ENCODE assay signal across 19 cellular contexts in genomic region chr11:80320226-80320625, GRCh38.
"Had no signal": no experiment of that assay in that cellular context is flagged by ENCODE, and none has a peak within 500 bp of the region (broad histone marks: within the 10 kb centered on the region; RNA-seq: fewer than 3 reads in every experiment).

No MANE protein-coding gene starts in this region.

- H3K4me3 Mint-ChIP-seq: activated CD8-positive, alpha-beta T cell treated with anti-CD3 and anti-CD28 coated beads for 36 hours; activated naive CD8-positive, alpha-beta T cell; brain; central memory CD8-positive, alpha-beta T cell; nephron had no signal

- H3K27ac Mint-ChIP-seq: activated CD8-positive, alpha-beta T cell treated with anti-CD3 and anti-CD28 coated beads for 36 hours; activated naive CD8-positive, alpha-beta T cell; brain; nephron had no signal

- DNase-seq: activated CD4-positive, alpha-beta T cell treated with anti-CD3 and anti-CD28 coated beads for 48 hours; activated CD8-positive, alpha-beta T cell treated with anti-CD3 and anti-CD28 coated beads for 36 hours; activated effector memory CD4-positive, alpha-beta T cell treated with anti-CD3 and anti-CD28 coated beads, Interleukin-2, amount 50 U/mL, for 16 hours; activated T-cell treated with anti-CD3 and anti-CD28 coated beads, Interleukin-2, amount 50 U/mL, for 48 hours; left ventricle myocardium inferior; occipital lobe; right cardiac atrium; stimulated activated CD4-positive, alpha-beta T cell treated with anti-CD3 and anti-CD28 coated beads, Interleukin-15, amount 100 ng/mL, for 24 hours; stimulated activated CD4-positive, alpha-beta T cell treated with anti-CD3 and anti-CD28 coated beads, Interleukin-4, amount 100 ng/mL, for 1 hour; stimulated activated naive CD4-positive, alpha-beta T cell; trophoblast cell had no signal

- H3K4me1 Mint-ChIP-seq: brain; central memory CD8-positive, alpha-beta T cell; nephron had no signal

- H3K4me1 ChIP-seq: left ventricle myocardium inferior, prostate gland had no signal

- H3K36me3 ChIP-seq: left ventricle myocardium inferior, prostate gland had no signal

- ATAC-seq: activated CD8-positive, alpha-beta T cell treated with anti-CD3 and anti-CD28 coated beads for 36 hours; esophagus mucosa; right cardiac atrium had no signal

- H3K27me3 Mint-ChIP-seq: activated CD8-positive, alpha-beta T cell treated with anti-CD3 and anti-CD28 coated beads for 36 hours; activated naive CD8-positive, alpha-beta T cell; brain; central memory CD8-positive, alpha-beta T cell had no signal

- H3K36me3 Mint-ChIP-seq: activated naive CD8-positive, alpha-beta T cell; brain had no signal

- H3K9me3 Mint-ChIP-seq: brain, nephron had no signal

- H3K4me3 ChIP-seq: coronary artery, left ventricle myocardium inferior, prostate gland, skin epidermis had no signal

- H3K27ac ChIP-seq: coronary artery, left ventricle myocardium inferior, prostate gland, skin epidermis had no signal

- H3K9me3 ChIP-seq: left ventricle myocardium inferior, prostate gland had no signal
